8 cellular contexts compared by ENCODE assay signal in genomic region chr1:84299536-84300260, GRCh38. TPM values are rescaled to one million over a fixed set of nuclear protein-coding genes. Genes with fewer than 3 reads are reported as not detected.
DNase-seq lines count a peak whose midpoint lies in the region; ATAC-seq, FAIRE-seq and TF ChIP-seq lines count a peak whose summit lies in the region.

No MANE protein-coding gene starts in this region.

- H3K9me3 ChIP-seq in AG04450 (ENCODE audit: control insufficient read depth, insufficient read depth, low read length) (no peaks in the 10 kb centered on the region), HEK293 (ENCODE audit: control insufficient read depth, insufficient read depth, low read depth, low read length) (no peaks in the 10 kb centered on the region), vagina (no peaks in the 10 kb centered on the region)

- no peak for DNase-seq in AG04450 (ENCODE audit: low read depth, low spot score)
- DNase-seq in astrocyte of the hippocampus (ENCODE audit: low read depth, low spot score) = peak; percentile 30
- DNase-seq in medulla oblongata (ENCODE audit: extremely low spot score) = peak; percentile 67
- no peak for DNase-seq in vagina (ENCODE audit: extremely low spot score in 2 of 2)
- DNase-seq in omental fat pad (ENCODE audit: low spot score) = no peak
- no peak for DNase-seq in NCI-H748 treated with DMSO at 0.1 percent for 48 hours (lab: John Stamatoyannopoulos, UW)
- DNase-seq in HTR-8/SVneo (ENCODE audit: insufficient read length, low spot score) = no peak

- no peak for TF ChIP-seq CTCF in AG04450 (IDR thresholded peaks at IDR 0.05; ENCODE audit: low read depth, low read length)
- no peak for TF ChIP-seq CTCF in HEK293 (tag by site-specific recombination; IDR thresholded peaks at IDR 0.05)
- TF ChIP-seq CTCF in vagina (IDR thresholded peaks at IDR 0.05) = no peak
- TF ChIP-seq CTCF in omental fat pad (IDR thresholded peaks at IDR 0.05) = no peak

- no peak for ATAC-seq in omental fat pad (ENCODE audit: low FRiP score)

- CTCF ChIA-PET in AG04450 (lab: Charles Lee) (interaction anchor here (0.7 to 1.0 kb wide), 2 partner anchors 142 to 454 kb away, joined by 3 read pairs; no protein-coding TSS in a partner anchor), HEK293 (lab: Yijun Ruan, JAX) (interaction anchor here (0.6 to 1.2 kb wide), 5 partner anchors 28 to 134 kb away, joined by 3 to 4 read pairs (median 3); no protein-coding TSS in a partner anchor)

- POLR2A ChIA-PET in AG04450 (lab: Yijun Ruan, JAX) (interaction anchor here (0.7 kb wide), 1 partner anchor 273 kb away, joined by 3 read pairs; no protein-coding TSS in a partner anchor), HEK293 (lab: Yijun Ruan, JAX) (interaction anchor here (1.7 kb wide), 1 partner anchor 10 kb away, joined by 3 read pairs; no protein-coding TSS in a partner anchor)

- H3K36me3 ChIP-seq in HEK293 (ENCODE audit: control insufficient read depth in 2 of 2, insufficient read depth in 1 of 2, low read length in 2 of 2) = no peaks in the 10 kb centered on the region
- H3K36me3 ChIP-seq in vagina = no peaks in the 10 kb centered on the region

- TF ChIP-seq POLR2A in vagina (IDR thresholded peaks at IDR 0.05) = no peak

- H3K4me1 ChIP-seq in HEK293 (ENCODE audit: control insufficient read depth, insufficient read depth, low read length) = peaks cover 3% of the 10 kb centered on the region; the same call in 1 of the 2 replicates
- peaks cover 20% of the 10 kb centered on the region for H3K4me1 ChIP-seq in vagina

- no peak overlapping the region for H3K27ac ChIP-seq in AG04450 (ENCODE audit: low read depth, low read length)
- H3K27ac ChIP-seq in HEK293 (ENCODE audit: extremely low read depth, low read depth, low read length) = peak overlapping the region; percentile 86; the same call in 1 of the 2 replicates
- H3K27ac ChIP-seq in vagina = peak overlapping the region; percentile 77

- H3K27me3 ChIP-seq in AG04450 (ENCODE audit: control insufficient read depth, insufficient read depth, low read length) (no peaks in the 10 kb centered on the region), vagina (no peaks in the 10 kb centered on the region)

- intact Hi-C loops in vagina (cut with DNase I) = no loop called here

- FAIRE-seq in HTR-8/SVneo (lab: Jason Lieb, UNC) = no peak

- H3K4me3 ChIP-seq in AG04450 (ENCODE audit: low read depth, low read length) (peak overlapping the region; percentile 85), HEK293 (ENCODE audit: low read depth, low read length) (no peak overlapping the region), vagina (peak overlapping the region; percentile 64 to 65)

TF ChIP-seq in HEK293, 187 proteins besides CTCF, POLR2A, EP300 and RAD21 (continues in another document):
- TF ChIP-seq PRDM2 (tag by site-specific recombination; IDR thresholded peaks at IDR 0.05; ENCODE audit: borderline replicate concordance) = no peak
- no peak for TF ChIP-seq SP7 (tag by site-specific recombination; IDR thresholded peaks at IDR 0.05)
- TF ChIP-seq ZNF518A (tag by site-specific recombination; conservative IDR thresholded peaks at IDR 0.05; ENCODE audit: low read depth) = peak; percentile 55; the same call in 1 of the 2 replicates
- TF ChIP-seq ZNF645 (tag by site-specific recombination; IDR thresholded peaks at IDR 0.05) = no peak
- no peak for TF ChIP-seq REPIN1 (tag by site-specific recombination; IDR thresholded peaks at IDR 0.05; ENCODE audit: low read depth)
- no peak for TF ChIP-seq ZNF785 (tag by site-specific recombination; IDR thresholded peaks at IDR 0.05)
- TF ChIP-seq IKZF3 (tag by site-specific recombination; IDR thresholded peaks at IDR 0.05) = peak; percentile 28; the same call in 1 of the 2 replicates
- no peak for TF ChIP-seq ZNF155 (tag by site-specific recombination; IDR thresholded peaks at IDR 0.05)
- TF ChIP-seq KLF7 (tag by site-specific recombination; IDR thresholded peaks at IDR 0.05; ENCODE audit: borderline replicate concordance) = 0 out of 2 replicates have a peak, but pooled peaks have one; percentile 5

RNA-seq across cellular contexts. Expression of gene SAMD13, which starts 1.8 kb away (rescaled TPM):
- 0.99 and 1.0 TPM in 2 replicates for polyA plus RNA-seq in AG04450 (2011; rRNA removed)
- polyA minus RNA-seq in AG04450 (2011; rRNA and poly(A)+ RNA removed) = 0.28 and 0.74 TPM in 2 replicates
- not detected for total RNA-seq in vagina
- 1 to 10 TPM in 1 of 4 donors, under 1 TPM in 2, not detected in 1; 0.63 to 1.3 (median 0.72) TPM for total RNA-seq in omental fat pad

Comparison
In these comparisons a context has a peak if more than half of its experiments do, and no peak if none do; other contexts are left out.
1. DNase-seq: peak in astrocyte of the hippocampus (single experiment) and medulla oblongata (single experiment); none in AG04450 (single experiment), vagina (0 of 2), omental fat pad (single experiment), NCI-H748 treated with DMSO at 0.1 percent for 48 hours (single experiment) and HTR-8/SVneo (single experiment).